In genomic region chr16:57801856-57802634, GRCh38 we compare ENCODE assay signal across 8 cellular contexts. TPM values are rescaled to one million over a fixed set of nuclear protein-coding genes. Genes with fewer than 3 reads are reported as not detected.
A peak's percentile ranks its signal among the peaks of the same experiment; 100 is the strongest.
DNase-seq lines count a peak whose midpoint lies in the region; ATAC-seq and TF ChIP-seq lines count a peak whose summit lies in the region.

TSS of gene KIFC3 (minus strand) at chr16:57802491. CDS start at chr16:57798243, 4,248 bp downstream.

- H3K36me3 Mint-ChIP-seq in CD4-positive, alpha-beta memory T cell, result no peaks in the 10 kb centered on the region
- peaks cover 5% of the 10 kb centered on the region for H3K36me3 Mint-ChIP-seq in T-helper 17 cell (ENCODE audit: low read depth)

- peak within 1 kb of the TSS; percentile 47 for H4K12ac ChIP-seq in trophoblast cell (ENCODE audit: low read depth, low read length)

- H3K4me1 ChIP-seq in CD4-positive, alpha-beta memory T cell (ENCODE audit: insufficient read depth, low read length), result peaks cover 34% of the 10 kb centered on the region
- peaks cover 14 to 57% of the 10 kb centered on the region in 2 donors for H3K4me1 ChIP-seq in adrenal gland (replicated peaks in 1 of 2)
- peaks cover 34 to 86% (median 68%) of the 10 kb centered on the region in 9 donors for H3K4me1 ChIP-seq in heart right ventricle
- peaks cover 54 to 56% of the 10 kb centered on the region in 2 experiments for H3K4me1 ChIP-seq in trophoblast cell (ENCODE audit: control insufficient read depth in 1 of 2, insufficient read depth in 2 of 2, low read length in 2 of 2)
- peaks cover 29 to 49% of the 10 kb centered on the region in 2 donors for H3K4me1 ChIP-seq in thoracic aorta (ENCODE audit: control insufficient read depth in 1 of 2, low read depth in 2 of 2)

- intact Hi-C loops in CD4-positive, alpha-beta memory T cell (cut with micrococcal nuclease), result no loop called here
- intact Hi-C loops in adrenal gland (cut with DNase I) (no loop called here), heart right ventricle (cut with DNase I) (loop anchor here in 6 of 10 donors (2.0 to 5.0 kb wide), 7 partner anchors 27 to 200 kb away; partner anchors contain the start of genes USB1 (in 2 of the 6), ZNF319 (in 2 of the 6) and KATNB1 (in 1 of the 6))

- H2AK5ac ChIP-seq in trophoblast cell (ENCODE audit: low read length), result peak within 1 kb of the TSS; percentile 67

- CTCF ChIA-PET in CD4-positive, alpha-beta memory T cell (lab: Charles Lee; ENCODE audit: partially characterized antibody), result no interaction called here

- H3K4ac ChIP-seq in trophoblast cell (ENCODE audit: low read depth, low read length), result peak within 1 kb of the TSS; percentile 88

- H3K4me3 ChIP-seq in CD4-positive, alpha-beta memory T cell (ENCODE audit: low read length in 2 of 2), result peak within 1 kb of the TSS in 1 of 2 donors; percentile 32
- peak within 1 kb of the TSS in 3 of 4 donors; percentile 7 to 74 (median 44) for H3K4me3 ChIP-seq in adrenal gland
- H3K4me3 ChIP-seq in heart right ventricle, result peak within 1 kb of the TSS; percentile 51 to 85 (median 66)
- peak within 1 kb of the TSS; percentile 75 for H3K4me3 ChIP-seq in trophoblast cell (ENCODE audit: low read depth, low read length)
- H3K4me3 ChIP-seq in thoracic aorta, result peak within 1 kb of the TSS; percentile 87

- H2BK120ac ChIP-seq in trophoblast cell (ENCODE audit: insufficient read depth, low read length, poor library complexity), result peak within 1 kb of the TSS; percentile 89

- H3K4me3 Mint-ChIP-seq in CD4-positive, alpha-beta memory T cell, result peak within 1 kb of the TSS; percentile 86 to 95 (median 89)
- peak within 1 kb of the TSS; percentile 95 for H3K4me3 Mint-ChIP-seq in T-helper 17 cell

- ATAC-seq in T-helper 17 cell, result peak; percentile 75
- ATAC-seq in heart right ventricle, result peak; percentile 41 to 76 (median 58)
- ATAC-seq in thoracic aorta (ENCODE audit: insufficient number of reproducible peaks, low FRiP score, low read depth), result peak; percentile 74
- ATAC-seq in GM19395 (IDR thresholded peaks at IDR 0.05; ENCODE audit: unreplicated experiment), result no peak

- H3K18ac ChIP-seq in trophoblast cell (ENCODE audit: low read length), result peak within 1 kb of the TSS; percentile 80

- peak within 1 kb of the TSS; percentile 80 for H2AFZ ChIP-seq in trophoblast cell (ENCODE audit: insufficient read depth, low read length, poor library complexity)

- peak; percentile 48 to 76 (median 53) for DNase-seq in CD4-positive, alpha-beta memory T cell
- peak; percentile 76 for DNase-seq in HK-2 (ENCODE audit: unreplicated experiment)
- peak; percentile 31 to 45 (median 34) for DNase-seq in T-helper 17 cell
- DNase-seq in adrenal gland, result peak; percentile 82 to 91 (median 86)
- peak; percentile 90 to 91 for DNase-seq in heart right ventricle
- DNase-seq in trophoblast cell, result peak in 1 of 2 donors; percentile 47
- DNase-seq in thoracic aorta (ENCODE audit: low spot score), result peak; percentile 65

- TF ChIP-seq CTCF in adrenal gland (IDR thresholded peaks at IDR 0.05), result peak in 3 of 6 experiments; percentile 27 to 44 (median 31)
- peak in 5 of 9 donors; percentile 34 to 60 (median 44) for TF ChIP-seq CTCF in heart right ventricle (IDR thresholded peaks at IDR 0.05)
- no peak for TF ChIP-seq CTCF in thoracic aorta (IDR thresholded peaks at IDR 0.05)

- H2BK12ac ChIP-seq in trophoblast cell (ENCODE audit: low read length), result peak within 1 kb of the TSS; percentile 96

- H3K14ac ChIP-seq in trophoblast cell (ENCODE audit: low read length), result peak within 1 kb of the TSS; percentile 98

- H3K27ac Mint-ChIP-seq in CD4-positive, alpha-beta memory T cell, result peak within 1 kb of the TSS; percentile 2 to 93 (median 81)
- peak within 1 kb of the TSS; percentile 67 for H3K27ac Mint-ChIP-seq in T-helper 17 cell

- peaks cover 22 to 36% (median 26%) of the 10 kb centered on the region in 4 donors for H3K4me1 Mint-ChIP-seq in CD4-positive, alpha-beta memory T cell
- peaks cover 29% of the 10 kb centered on the region for H3K4me1 Mint-ChIP-seq in T-helper 17 cell

- POLR2A ChIA-PET in CD4-positive, alpha-beta memory T cell (lab: Charles Lee; ENCODE audit: partially characterized antibody), result interaction anchor here (1.3 kb wide), 1 partner anchor 8 kb away, joined by 6 read pairs; no protein-coding TSS in a partner anchor

- H4K8ac ChIP-seq in trophoblast cell (ENCODE audit: low read depth, low read length), result peak within 1 kb of the TSS; percentile 88

- no peak within 1 kb of the TSS for H3K23ac ChIP-seq in trophoblast cell (ENCODE audit: low read length)

- H3K79me1 ChIP-seq in trophoblast cell (ENCODE audit: low read length), result peaks cover 50% of the 10 kb centered on the region

- H3K27me3 Mint-ChIP-seq in CD4-positive, alpha-beta memory T cell, result peaks cover 7 to 12% of the 10 kb centered on the region in 2 donors
- H3K27me3 Mint-ChIP-seq in T-helper 17 cell, result peaks cover 41% of the 10 kb centered on the region

- H3K79me2 ChIP-seq in trophoblast cell (ENCODE audit: control insufficient read depth, insufficient read depth, low read length, poor library complexity), result peaks cover 12% of the 10 kb centered on the region

- peak within 1 kb of the TSS; percentile 86 for H3K9ac ChIP-seq in trophoblast cell (ENCODE audit: low read length)

- peak within 1 kb of the TSS; percentile 95 for H4K91ac ChIP-seq in trophoblast cell (ENCODE audit: low read depth, low read length)

- peak; percentile 23 to 47 for TF ChIP-seq POLR2A in adrenal gland (IDR thresholded peaks at IDR 0.05)

- no peaks in the 10 kb centered on the region for H3K9me3 ChIP-seq in CD4-positive, alpha-beta memory T cell (ENCODE audit: control insufficient read depth in 1 of 2, low read length in 2 of 2)
- no peaks in the 10 kb centered on the region for H3K9me3 ChIP-seq in T-helper 17 cell (ENCODE audit: control insufficient read depth, low read length, poor library complexity, severe bottlenecking)
- no peaks in the 10 kb centered on the region for H3K9me3 ChIP-seq in adrenal gland (replicated peaks in 1 of 3)
- no peaks in the 10 kb centered on the region for H3K9me3 ChIP-seq in heart right ventricle
- H3K9me3 ChIP-seq in trophoblast cell (ENCODE audit: insufficient read depth, low read depth, low read length), result no peaks in the 10 kb centered on the region
- H3K9me3 ChIP-seq in thoracic aorta, result no peaks in the 10 kb centered on the region

- H3K9me3 Mint-ChIP-seq in CD4-positive, alpha-beta memory T cell, result no peaks in the 10 kb centered on the region

- 1 to 10% (median 1%) methylated on average over 2 to 90 of the region's 90 CpGs; no CpG with 5 or more reads in 1 of the 4 donors for WGBS in adrenal gland, 4 donors
- WGBS in heart right ventricle, 2 donors, result 0 to 1% methylated on average over 54 to 90 of the region's 90 CpGs
- no CpG with 5 or more reads among the region's 90 CpGs for whole genome bisulfite sequencing in trophoblast cell (ENCODE audit: extremely low coverage, insufficient coverage, insufficient read length)

- peak within 1 kb of the TSS; percentile 87 for H3K4me2 ChIP-seq in trophoblast cell (ENCODE audit: low read length)

- H3K36me3 ChIP-seq in CD4-positive, alpha-beta memory T cell (ENCODE audit: insufficient read depth, low read length), result no peaks in the 10 kb centered on the region
- H3K36me3 ChIP-seq in adrenal gland (replicated peaks in 1 of 2), result peaks cover 0 to 9% of the 10 kb centered on the region in 2 donors
- peaks cover 0 to 12% (median 5%) of the 10 kb centered on the region in 9 donors for H3K36me3 ChIP-seq in heart right ventricle
- H3K36me3 ChIP-seq in trophoblast cell (ENCODE audit: control insufficient read depth in 1 of 2, insufficient read depth in 2 of 2, low read length in 2 of 2), result peaks cover 1 to 3% of the 10 kb centered on the region in 2 experiments
- H3K36me3 ChIP-seq in thoracic aorta, result peaks cover 3% of the 10 kb centered on the region

- H2BK5ac ChIP-seq in trophoblast cell (ENCODE audit: low read depth, low read length, poor library complexity), result peak within 1 kb of the TSS; percentile 89

- no peak within 1 kb of the TSS for H3K27ac ChIP-seq in CD4-positive, alpha-beta memory T cell (ENCODE audit: low read depth, low read length)
- H3K27ac ChIP-seq in adrenal gland, result peak within 1 kb of the TSS in 4 of 5 donors; percentile 70 to 94 (median 84)
- peak within 1 kb of the TSS; percentile 89 to 99 (median 96) for H3K27ac ChIP-seq in heart right ventricle
- H3K27ac ChIP-seq in trophoblast cell (ENCODE audit: low read depth, low read length), result peak within 1 kb of the TSS; percentile 73
- peak within 1 kb of the TSS; percentile 84 to 87 for H3K27ac ChIP-seq in thoracic aorta

- no peaks in the 10 kb centered on the region for H3K27me3 ChIP-seq in CD4-positive, alpha-beta memory T cell (ENCODE audit: insufficient read depth, low read length)
- H3K27me3 ChIP-seq in adrenal gland, result no peaks in the 10 kb centered on the region
- peaks cover 0 to 17% (median 0%) of the 10 kb centered on the region in 7 donors for H3K27me3 ChIP-seq in heart right ventricle
- H3K27me3 ChIP-seq in trophoblast cell (ENCODE audit: insufficient read depth, low read length), result no peaks in the 10 kb centered on the region
- no peaks in the 10 kb centered on the region for H3K27me3 ChIP-seq in thoracic aorta (replicated peaks; ENCODE audit: insufficient read depth)

RNA-seq across cellular contexts. Expression of gene KIFC3, which starts in this region (rescaled TPM):
- 1 to 10 TPM; 1.6 to 1.9 TPM for total RNA-seq in CD4-positive, alpha-beta memory T cell
- polyA plus RNA-seq in CD4-positive, alpha-beta memory T cell, result not detected
- total RNA-seq in T-helper 17 cell (10 to 100 TPM in 1 of 2 donors, under 1 TPM in 1; 0.70 to 15.2 TPM), adrenal gland (100 to 1,000 TPM in 1 of 8 donors, 10 to 100 TPM in 7; 38.0 to 100 (median 60.0) TPM), heart right ventricle (10 to 100 TPM; 42.5 to 91.4 (median 63.5) TPM), thoracic aorta (100 to 1,000 TPM; 109 to 123 TPM)
- polyA plus RNA-seq in adrenal gland (100 to 1,000 TPM in 1 of 3 donors, 10 to 100 TPM in 2; 15.5 to 130 (median 71.7) TPM), heart right ventricle (10 to 100 TPM; 47.4 to 97.4 TPM)
- 14.9 and 15.9 TPM in 2 replicates for polyA plus RNA-seq in trophoblast cell (2013)

Comparison
In these comparisons a context has a peak if more than half of its experiments do, and no peak if none do; other contexts are left out.
1. RNA of gene KIFC3 (polyA plus RNA-seq): 47.4 to 97.4 TPM in heart right ventricle and 15.5 to 130 TPM in adrenal gland; not detected in CD4-positive, alpha-beta memory T cell; every median in the first group is over 10 times any median in the second.
2. intact Hi-C loops: an anchor here in heart right ventricle (2.0 to 5.0 kb wide); none called in CD4-positive, alpha-beta memory T cell and adrenal gland.